Comparison of ENCODE assay signal across 16 cellular contexts in genomic region chr3:150428562-150428961, GRCh38.
"Had no signal": no experiment of that assay in that cellular context is flagged by ENCODE, and none has a peak within 500 bp of the region (broad histone marks: within the 10 kb centered on the region; RNA-seq: fewer than 3 reads in every experiment).

No MANE protein-coding gene starts in this region.

- H3K27me3 ChIP-seq: gastroesophageal sphincter, heart right ventricle, neutrophil, tibial artery, vagina had no signal

- ATAC-seq: gastroesophageal sphincter; heart right ventricle; left colon; naive thymus-derived CD4-positive, alpha-beta T cell had no signal

- H3K36me3 ChIP-seq: gastroesophageal sphincter, neutrophil, tibial artery, vagina had no signal

- H3K9me3 ChIP-seq: gastroesophageal sphincter, heart right ventricle, neutrophil, tibial artery, vagina had no signal

- DNase-seq: activated CD4-positive, alpha-beta T cell treated with anti-CD3 and anti-CD28 coated beads for 1 hour; activated CD4-positive, alpha-beta T cell treated with anti-CD3 and anti-CD28 coated beads, Interleukin-2, amount 50 U/mL, for 48 hours; activated naive CD4-positive, alpha-beta T cell treated with anti-CD3 and anti-CD28 coated beads, Interleukin-2, amount 10 ng/mL, durations not matched to agents 7 days and 5 days; activated T-cell treated with anti-CD3 and anti-CD28 coated beads, Interleukin-2, amount 50 U/mL, for 1 hour; heart right ventricle; left colon; naive thymus-derived CD4-positive, alpha-beta T cell; stimulated activated CD4-positive, alpha-beta T cell treated with anti-CD3 and anti-CD28 coated beads, Interleukin-2, amount 100 ng/mL, for 48 hours; stimulated activated naive CD4-positive, alpha-beta T cell; tibial artery had no signal

- H3K27ac ChIP-seq: epithelial cell of prostate, gastroesophageal sphincter, heart right ventricle, neutrophil, parathyroid adenoma, tibial artery, vagina, VCaP had no signal

- H3K4me3 ChIP-seq: gastroesophageal sphincter, heart right ventricle, tibial artery, vagina had no signal
